ENCODE assay signal across 9 cellular contexts in the genomic region with DNA sequence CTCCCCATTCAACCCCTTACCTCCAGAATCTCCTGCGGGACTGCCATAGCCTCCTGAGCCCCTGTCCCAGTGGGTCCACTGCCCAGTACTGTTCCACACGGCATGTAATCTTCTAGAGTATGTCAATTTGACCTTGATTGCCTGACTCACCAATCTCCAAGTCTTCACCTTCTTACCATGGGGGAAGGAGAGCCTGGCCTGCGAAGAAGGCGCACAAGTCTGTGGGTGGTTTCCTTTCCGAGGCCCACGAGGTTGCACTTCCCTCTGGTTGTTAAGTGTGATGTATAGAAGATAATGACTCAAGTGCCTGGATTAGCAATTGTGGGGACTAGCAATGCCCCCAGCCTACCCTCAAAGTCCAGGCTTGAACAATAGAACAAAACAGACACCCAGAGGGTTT. TPM values are rescaled to one million over a fixed set of nuclear protein-coding genes. Genes with fewer than 3 reads are reported as not detected.
A peak's percentile ranks its signal among the peaks of the same experiment; 100 is the strongest.
DNase-seq lines count a peak whose midpoint lies in the region; ATAC-seq and TF ChIP-seq lines count a peak whose summit lies in the region.
"Had no signal": no experiment of that assay in that cellular context is flagged by ENCODE, and none has a peak within 500 bp of the region (broad histone marks: within the 10 kb centered on the region; RNA-seq: fewer than 3 reads in every experiment).

No MANE protein-coding gene starts in this region.

- H3K4me1 ChIP-seq in upper lobe of right lung (peaks cover 6% of the 10 kb centered on the region), Peyer's patch (no peaks in the 10 kb centered on the region)

- TF ChIP-seq CTCF in upper lobe of right lung (IDR thresholded peaks at IDR 0.05) (no peak), Peyer's patch (IDR thresholded peaks at IDR 0.05) (no peak)

- no peak overlapping the region for H3K4me3 ChIP-seq in upper lobe of right lung
- no peak overlapping the region for H3K4me3 ChIP-seq in Peyer's patch

- H3K9me3 Mint-ChIP-seq in dendritic cell treated with granulocyte-macrophage colony-stimulating factor and Interleukin-4, amounts not matched to agents 40 ng/mL and 50 ng/mL, for 4 days, result peaks cover 9% of the 10 kb centered on the region

- H3K9me3 ChIP-seq in upper lobe of right lung, result no peaks in the 10 kb centered on the region
- no peaks in the 10 kb centered on the region for H3K9me3 ChIP-seq in Peyer's patch

- ATAC-seq in Right ventricle myocardium superior (ENCODE audit: poor library complexity) (peak; percentile 2), HG03432 (IDR thresholded peaks at IDR 0.05; ENCODE audit: unreplicated experiment) (peak; percentile 70), upper lobe of right lung (peak; percentile 58)

- H3K36me3 ChIP-seq in upper lobe of right lung (no peaks in the 10 kb centered on the region), Peyer's patch (no peaks in the 10 kb centered on the region)

- intact Hi-C loops in Right ventricle myocardium superior (cut with DNase I) (no loop called here), cardiac septum (cut with DNase I) (no loop called here), upper lobe of right lung (cut with DNase I) (no loop called here)
- intact Hi-C loops in dendritic cell treated with granulocyte-macrophage colony-stimulating factor and Interleukin-4, amounts not matched to agents 40 ng/mL and 50 ng/mL, for 4 days (cut with micrococcal nuclease), result no loop called here

- no peaks in the 10 kb centered on the region for H3K27me3 ChIP-seq in upper lobe of right lung
- no peaks in the 10 kb centered on the region for H3K27me3 ChIP-seq in Peyer's patch

- H3K4me3 Mint-ChIP-seq in dendritic cell treated with granulocyte-macrophage colony-stimulating factor and Interleukin-4, amounts not matched to agents 40 ng/mL and 50 ng/mL, for 4 days, result no peak overlapping the region
- H3K4me3 Mint-ChIP-seq: B cell had no signal

- peaks cover 21% of the 10 kb centered on the region for H3K27me3 Mint-ChIP-seq in dendritic cell treated with granulocyte-macrophage colony-stimulating factor and Interleukin-4, amounts not matched to agents 40 ng/mL and 50 ng/mL, for 4 days

- peak overlapping the region; percentile 46 for H3K27ac Mint-ChIP-seq in dendritic cell treated with granulocyte-macrophage colony-stimulating factor and Interleukin-4, amounts not matched to agents 40 ng/mL and 50 ng/mL, for 4 days
- H3K27ac Mint-ChIP-seq: B cell had no signal

- H3K4me1 Mint-ChIP-seq in dendritic cell treated with granulocyte-macrophage colony-stimulating factor and Interleukin-4, amounts not matched to agents 40 ng/mL and 50 ng/mL, for 4 days (ENCODE audit: low read depth), result peaks cover 37% of the 10 kb centered on the region

- H3K27ac ChIP-seq in upper lobe of right lung (no peak overlapping the region), Peyer's patch (peak overlapping the region in 1 of 4 donors; percentile 61)

- no peak for TF ChIP-seq POLR2A in Peyer's patch (IDR thresholded peaks at IDR 0.05)

- DNase-seq in Right ventricle myocardium superior (no peak), cardiac septum (ENCODE audit: low spot score) (no peak), upper lobe of right lung (no peak), Peyer's patch (no peak), HuH-7.5 (ENCODE audit: low spot score) (no peak)
- DNase-seq in effector CD4-positive, alpha-beta T cell, result no peak

- no peaks in the 10 kb centered on the region for H3K36me3 Mint-ChIP-seq in dendritic cell treated with granulocyte-macrophage colony-stimulating factor and Interleukin-4, amounts not matched to agents 40 ng/mL and 50 ng/mL, for 4 days (ENCODE audit: low read depth)

RNA-seq across cellular contexts. Expression of a gene that starts 8.1 kb away (rescaled TPM):
- total RNA-seq in Right ventricle myocardium superior (10.8 TPM), cardiac septum (18.4 TPM), upper lobe of right lung (19.9 TPM), Peyer's patch (10 to 100 TPM; 28.0 to 71.8 (median 44.5) TPM)

Comparison
In these comparisons a context has a peak if more than half of its experiments do, and no peak if none do; other contexts are left out.
1. ATAC-seq: peak in every context shown above with its lines; median percentile 70 in HG03432; 58 in upper lobe of right lung; 2 in Right ventricle myocardium superior.